In the genomic region with DNA sequence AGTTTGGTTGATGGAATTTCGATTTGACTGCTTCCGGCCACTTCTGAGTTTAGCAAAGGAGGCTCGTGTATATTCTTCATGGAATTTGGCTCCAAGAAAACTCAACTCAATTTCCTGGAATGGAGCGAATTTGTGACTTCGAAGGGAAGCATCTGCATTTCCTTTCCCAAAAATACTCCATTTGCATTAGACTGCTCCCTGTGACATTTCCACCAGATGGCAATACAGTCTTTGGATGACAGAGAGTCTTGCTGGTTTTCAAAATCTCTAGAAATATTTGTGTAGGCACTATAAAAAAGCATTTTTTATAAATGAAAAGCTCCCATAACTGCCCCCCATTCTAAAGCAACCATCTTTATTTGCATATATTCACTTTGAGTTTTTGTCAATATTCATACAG, we compare ENCODE assay signal across 14 cellular contexts. TPM values are rescaled to one million over a fixed set of nuclear protein-coding genes. Genes with fewer than 3 reads are reported as not detected.
DNase-seq lines count a peak whose midpoint lies in the region; ATAC-seq, FAIRE-seq and TF ChIP-seq lines count a peak whose summit lies in the region.
"Had no signal": no experiment of that assay in that cellular context is flagged by ENCODE, and none has a peak within 500 bp of the region (broad histone marks: within the 10 kb centered on the region; RNA-seq: fewer than 3 reads in every experiment).

No MANE protein-coding gene starts in this region.

- TF ChIP-seq RAD21 in HCT116 (IDR thresholded peaks at IDR 0.05; ENCODE audit: low read depth) (peak; percentile 54), HepG2 (CRISPR knock-in tag; IDR thresholded peaks at IDR 0.05) (no peak)

- H3K27me3 Mint-ChIP-seq in brain = peaks cover 4% of the 10 kb centered on the region
- H3K27me3 Mint-ChIP-seq: activated naive CD8-positive, alpha-beta T cell treated with anti-CD3 and anti-CD28 coated beads for 36 hours had no signal

- H3K36me3 Mint-ChIP-seq in brain = no peaks in the 10 kb centered on the region

- peaks cover 0 to 4% (median 0%) of the 10 kb centered on the region in 5 experiments for H3K9me3 Mint-ChIP-seq in brain
- H3K9me3 Mint-ChIP-seq: activated CD4-positive, alpha-beta T cell treated with anti-CD3 and anti-CD28 coated beads, Interleukin-2, amount 10 ng/mL, durations not matched to agents 7 days and 5 days; activated naive CD8-positive, alpha-beta T cell treated with anti-CD3 and anti-CD28 coated beads for 36 hours had no signal

- no peaks in the 10 kb centered on the region for H3K9me2 ChIP-seq in HCT116 (ENCODE audit: insufficient read depth)

- ATAC-seq in HCT116 (no peak), HepG2 (no peak), HG03378 (IDR thresholded peaks at IDR 0.05; ENCODE audit: unreplicated experiment) (no peak), HG03280 (IDR thresholded peaks at IDR 0.05; ENCODE audit: unreplicated experiment) (no peak), HG02759 (IDR thresholded peaks at IDR 0.05; ENCODE audit: unreplicated experiment) (no peak)

- H3K4me2 ChIP-seq in HCT116 (ENCODE audit: low read length) = no peak overlapping the region
- H3K4me2 ChIP-seq in HepG2 (ENCODE audit: low read depth, low read length) = no peak overlapping the region
- H3K4me2 ChIP-seq: KMS-11 had no signal

- BruUV-seq in HCT116 (replicated peaks; lab: Mats Ljungman, UMichigan) = no TSS peak
- BruUV-seq in HepG2 (replicated peaks; lab: Mats Ljungman, UMichigan) = no TSS peak

- H3K79me2 ChIP-seq in HCT116 (ENCODE audit: insufficient read depth, low read length) = no peaks in the 10 kb centered on the region
- no peaks in the 10 kb centered on the region for H3K79me2 ChIP-seq in HepG2 (ENCODE audit: insufficient read depth, low read length)

- TF ChIP-seq EP300 in HepG2 (IDR thresholded peaks at IDR 0.05; ENCODE audit: low read depth in 2 of 2, low read length in 2 of 2) = no peak
- TF ChIP-seq EP300 in HepG2 (CRISPR knock-in tag; IDR thresholded peaks at IDR 0.05; ENCODE audit: borderline replicate concordance) = no peak

- FAIRE-seq in HepG2 (lab: Jason Lieb, UNC) = no peak

- no peaks in the 10 kb centered on the region for H4K20me1 ChIP-seq in HCT116 (ENCODE audit: insufficient read depth)
- no peaks in the 10 kb centered on the region for H4K20me1 ChIP-seq in HepG2 (ENCODE audit: insufficient read depth, low read length)

- H3K9me3 ChIP-seq in HCT116 (ENCODE audit: control insufficient read depth in 1 of 2, insufficient read depth in 1 of 2, low read depth in 1 of 2, low read length in 2 of 2) = no peaks in the 10 kb centered on the region
- H3K9me3 ChIP-seq in HepG2 (ENCODE audit: low read length) = no peaks in the 10 kb centered on the region
- no peaks in the 10 kb centered on the region for H3K9me3 ChIP-seq in effector memory CD4-positive, alpha-beta T cell (ENCODE audit: control insufficient read depth, low read length)
- H3K9me3 ChIP-seq: vagina had no signal

- H3K27ac Mint-ChIP-seq in brain = no peak overlapping the region
- H3K27ac Mint-ChIP-seq: activated CD4-positive, alpha-beta T cell treated with anti-CD3 and anti-CD28 coated beads, Interleukin-2, amount 10 ng/mL, durations not matched to agents 7 days and 5 days; activated naive CD8-positive, alpha-beta T cell treated with anti-CD3 and anti-CD28 coated beads for 36 hours had no signal

- H3K9ac ChIP-seq in HCT116 (ENCODE audit: low read length) (no peak overlapping the region), HepG2 (ENCODE audit: insufficient read depth, low read depth, low read length) (no peak overlapping the region)
- H3K9ac ChIP-seq: KMS-11 had no signal

- H2AFZ ChIP-seq in HCT116 (ENCODE audit: low read depth, low read length, poor library complexity, severe bottlenecking) (no peak overlapping the region), HepG2 (ENCODE audit: low read length) (no peak overlapping the region)

- POLR2A ChIA-PET in HCT116 (lab: Charles Lee) = no interaction called here
- POLR2A ChIA-PET in HepG2 (lab: Yijun Ruan, JAX) = no interaction called here

- WGBS in HepG2 (ENCODE audit: low lambda C conversion rate) = 24% methylated on average over 5 of the region's 5 CpGs

- DNase-seq in AG09309 (ENCODE audit: low read depth) = no peak
- DNase-seq in HCT116 (ENCODE audit: low read depth, low spot score) = no peak
- no peak for DNase-seq in HepG2 (ENCODE audit: low spot score)
- no peak for DNase-seq in effector memory CD4-positive, alpha-beta T cell
- DNase-seq: activated CD4-positive, alpha-beta T cell treated with anti-CD3 and anti-CD28 coated beads, Interleukin-2, amount 10 ng/mL, durations not matched to agents 7 days and 5 days; activated naive CD8-positive, alpha-beta T cell treated with anti-CD3 and anti-CD28 coated beads for 36 hours; NCI-H2227 treated with DMSO at 0.1 percent for 48 hours had no signal

- H3K4me1 ChIP-seq in HCT116 (ENCODE audit: control insufficient read depth in 1 of 2, insufficient read depth in 2 of 2, low read length in 2 of 2) = no peaks in the 10 kb centered on the region
- H3K4me1 ChIP-seq in HepG2 (ENCODE audit: insufficient read depth, low read length) = no peaks in the 10 kb centered on the region
- H3K4me1 ChIP-seq in effector memory CD4-positive, alpha-beta T cell (ENCODE audit: control insufficient read depth, insufficient read depth, low read length, poor library complexity, severe bottlenecking) = no peaks in the 10 kb centered on the region
- H3K4me1 ChIP-seq: vagina had no signal

- no peaks in the 10 kb centered on the region for H3K4me1 Mint-ChIP-seq in brain
- H3K4me1 Mint-ChIP-seq: activated CD4-positive, alpha-beta T cell treated with anti-CD3 and anti-CD28 coated beads, Interleukin-2, amount 10 ng/mL, durations not matched to agents 7 days and 5 days; activated naive CD8-positive, alpha-beta T cell treated with anti-CD3 and anti-CD28 coated beads for 36 hours had no signal

- H3K36me3 ChIP-seq in HCT116 (ENCODE audit: control insufficient read depth in 1 of 2, insufficient read depth in 2 of 2, low read length in 2 of 2) (no peaks in the 10 kb centered on the region), HepG2 (replicated peaks in 1 of 2; ENCODE audit: control insufficient read depth in 1 of 2, insufficient read depth in 2 of 2, low read length in 2 of 2) (no peaks in the 10 kb centered on the region)
- H3K36me3 ChIP-seq in effector memory CD4-positive, alpha-beta T cell (ENCODE audit: control insufficient read depth, insufficient read depth, low read length) = no peaks in the 10 kb centered on the region
- H3K36me3 ChIP-seq: vagina had no signal

- no peak overlapping the region for H3K4me3 Mint-ChIP-seq in brain
- H3K4me3 Mint-ChIP-seq: activated CD4-positive, alpha-beta T cell treated with anti-CD3 and anti-CD28 coated beads, Interleukin-2, amount 10 ng/mL, durations not matched to agents 7 days and 5 days; activated naive CD8-positive, alpha-beta T cell treated with anti-CD3 and anti-CD28 coated beads for 36 hours had no signal

- RAD21 ChIA-PET in HCT116 (lab: Charles Lee; ENCODE audit: low non-redundant PET in 1 of 2, low total read pairs in 2 of 2, uncharacterized antibody in 2 of 2, unreplicated experiment in 2 of 2) = interaction anchor here in 1 of 2 experiments (0.7 kb wide), 1 partner anchor 293 kb away, joined by 3 read pairs; no protein-coding TSS in a partner anchor

- intact Hi-C loops in HCT116 (cut with micrococcal nuclease) (loop anchor here (2.0 kb wide), 1 partner anchor 357 kb away; no protein-coding TSS in a partner anchor), HepG2 (cut with micrococcal nuclease; ENCODE audit: unreplicated experiment) (loop anchor here (5.0 kb wide), 1 partner anchor 244 kb away; no protein-coding TSS in a partner anchor)

- in situ Hi-C loops in HepG2 (cut with HindIII; ENCODE audit: extremely low pct_ligation_motif_present, low pct_unique_long_range_greater_than_20kb) = no loop called here

- no peak for TF ChIP-seq POLR2A in HCT116 (IDR thresholded peaks at IDR 0.05; ENCODE audit: borderline replicate concordance, extremely low read depth, insufficient read depth, insufficient read length)
- TF ChIP-seq POLR2A in HepG2 (IDR thresholded peaks at IDR 0.05; ENCODE audit: insufficient read depth in 1 of 2, low read depth in 2 of 2, low read length in 2 of 2) = no peak

- CTCF ChIA-PET in HCT116 (lab: Charles Lee) (interaction anchor here (0.8 to 1.7 kb wide), 4 partner anchors 9 to 414 kb away, joined by 3 to 5 read pairs (median 4); no protein-coding TSS in a partner anchor), HepG2 (lab: Yijun Ruan, JAX; ENCODE audit: low intra/inter-chr PET ratio, low total read pairs) (no interaction called here)

- H3K27me3 ChIP-seq in HCT116 (ENCODE audit: insufficient read depth, low read length) (no peaks in the 10 kb centered on the region), HepG2 (ENCODE audit: control insufficient read depth in 1 of 2, insufficient read depth in 2 of 2, low read length in 2 of 2) (no peaks in the 10 kb centered on the region)
- no peaks in the 10 kb centered on the region for H3K27me3 ChIP-seq in effector memory CD4-positive, alpha-beta T cell (replicated peaks; ENCODE audit: control insufficient read depth, insufficient read depth, low read length, poor library complexity, severe bottlenecking)
- H3K27me3 ChIP-seq: vagina had no signal

- H3K27ac ChIP-seq in HCT116 (ENCODE audit: low read depth, low read length) = no peak overlapping the region
- no peak overlapping the region for H3K27ac ChIP-seq in HepG2 (ENCODE audit: extremely low read length, insufficient read depth, low read length)
- H3K27ac ChIP-seq in effector memory CD4-positive, alpha-beta T cell (ENCODE audit: insufficient read depth, low read length, poor library complexity, severe bottlenecking) = no peak overlapping the region
- H3K27ac ChIP-seq: KMS-11, vagina had no signal

- H3K4me3 ChIP-seq in AG09309 (ENCODE audit: control insufficient read depth, low read depth, low read length) = no peak overlapping the region
- H3K4me3 ChIP-seq in HCT116 (replicated peaks in 1 of 2; ENCODE audit: low read depth in 1 of 2, low read length in 2 of 2) = no peak overlapping the region
- no peak overlapping the region for H3K4me3 ChIP-seq in HepG2 (replicated peaks in 1 of 3; ENCODE audit: insufficient read depth in 1 of 3, low read depth in 2 of 3, low read length in 3 of 3)
- no peak overlapping the region for H3K4me3 ChIP-seq in effector memory CD4-positive, alpha-beta T cell (ENCODE audit: insufficient read depth, low read depth, low read length, poor library complexity, severe bottlenecking)
- H3K4me3 ChIP-seq: vagina had no signal

- TF ChIP-seq CTCF in AG09309 (IDR thresholded peaks at IDR 0.05; ENCODE audit: control insufficient read depth, insufficient read depth, low read depth, low read length, missing control alignments) (peak; percentile 36), HCT116 (IDR thresholded peaks at IDR 0.05 in 2 of 3, conservative IDR thresholded peaks at IDR 0.05 in 1 of 3; ENCODE audit: borderline replicate concordance in 1 of 3, insufficient read depth in 1 of 3, low read depth in 2 of 3, low read length in 2 of 3) (peak; percentile 22 to 43 (median 26); a peak in 3 of 6 replicates), brain (conservative IDR thresholded peaks at IDR 0.05) (peak; percentile 36 to 39), HepG2 (CRISPR knock-in tag; IDR thresholded peaks at IDR 0.05) (0 out of 2 replicates have a peak, but pooled peaks have one; percentile 18)

RNA-seq across cellular contexts. Expression of gene C1QTNF9, which starts 4.1 kb away (rescaled TPM):
- total RNA-seq in HCT116 (2021; ENCODE audit: unreplicated experiment) (not detected), HepG2 (2016; rRNA removed; fragmentation: Illumina TruSeq; extraction: Trizol) (not detected in 2 replicates)
- not detected in 2 replicates for polyA plus RNA-seq in HCT116 (2012)
- polyA plus RNA-seq in brain (ENCODE audit: insufficient read depth, low read depth, low replicate concordance) (not detected), HepG2 (2011; rRNA removed) (not detected in 2 replicates)
- not detected in 2 replicates for total RNA-seq in HepG2 (2016; cell fraction: cytosol; rRNA removed; fragmentation: Illumina TruSeq; extraction: Trizol; ENCODE audit: low read depth)
- total RNA-seq in HepG2 (2016; cell fraction: insoluble cytoplasmic fraction; rRNA removed; fragmentation: Illumina TruSeq; extraction: Trizol) = not detected in 2 replicates
- not detected in 2 replicates for total RNA-seq in HepG2 (2016; cell fraction: membrane; rRNA removed; fragmentation: Illumina TruSeq; extraction: Trizol)
- total RNA-seq in HepG2 (2016; cell fraction: nucleus; rRNA removed; fragmentation: Illumina TruSeq; extraction: Trizol) = not detected in 2 replicates
- not detected in 2 replicates for polyA plus RNA-seq in HepG2 (2011; cell fraction: cytosol; rRNA removed)
- polyA plus RNA-seq in HepG2 (2011; cell fraction: nucleus; rRNA removed) = not detected in 2 replicates
- polyA plus RNA-seq in HepG2 (2012) = not detected in 2 replicates
- polyA plus RNA-seq in HepG2 (2016; cell fraction: cytosol; fragmentation: Illumina TruSeq; extraction: Trizol; ENCODE audit: low read depth) = not detected in 2 replicates
- polyA plus RNA-seq in HepG2 (2016; cell fraction: insoluble cytoplasmic fraction; fragmentation: Illumina TruSeq; extraction: Trizol; ENCODE audit: low read depth) = not detected in 2 replicates
- not detected in 2 replicates for polyA plus RNA-seq in HepG2 (2016; cell fraction: membrane; fragmentation: Illumina TruSeq; extraction: Trizol; ENCODE audit: low read depth)
- not detected in 2 replicates for polyA plus RNA-seq in HepG2 (2016; cell fraction: nucleus; fragmentation: Illumina TruSeq; extraction: Trizol; ENCODE audit: insufficient read depth, low read depth)
- polyA minus RNA-seq in HepG2 (2011; rRNA and poly(A)+ RNA removed; ENCODE audit: low replicate concordance) = not detected in 2 replicates
- not detected in 2 replicates for polyA minus RNA-seq in HepG2 (2011; cell fraction: cytosol; rRNA and poly(A)+ RNA removed)
- polyA minus RNA-seq in HepG2 (2011; cell fraction: nucleus; rRNA and poly(A)+ RNA removed) = not detected in 2 replicates
- total RNA-seq: activated naive CD8-positive, alpha-beta T cell treated with anti-CD3 and anti-CD28 coated beads for 36 hours; pulmonary artery endothelial cell; vagina had no signal
